ENCODE assay signal across 8 cellular contexts in genomic region chr13:102845630-102846260, GRCh38. TPM values are rescaled to one million over a fixed set of nuclear protein-coding genes. Genes with fewer than 3 reads are reported as not detected.
A peak's percentile ranks its signal among the peaks of the same experiment; 100 is the strongest.
DNase-seq lines count a peak whose midpoint lies in the region; ATAC-seq and TF ChIP-seq lines count a peak whose summit lies in the region.

Gene ERCC5, plus strand, starts transcription at chr13:102846032. Its CDS starts 235 bp downstream, at chr13:102846267.

- H4K20me1 ChIP-seq in IMR-90 (ENCODE audit: insufficient read depth, low read length): peaks cover 8% of the 10 kb centered on the region; the same call in 1 of the 2 replicates

- H2AFZ ChIP-seq in IMR-90 (replicated peaks; ENCODE audit: low read length, poor library complexity): peak within 1 kb of the TSS; percentile 98

- H3K9me1 ChIP-seq in IMR-90 (ENCODE audit: insufficient read depth, low read length): no peaks in the 10 kb centered on the region

- H3K36me3 ChIP-seq in IMR-90 (ENCODE audit: control insufficient read depth, insufficient read depth, low read length): no peaks in the 10 kb centered on the region

- H3K9me3 ChIP-seq in IMR-90 (ENCODE audit: control insufficient read depth, insufficient read depth, low read length) (no peaks in the 10 kb centered on the region), mononuclear cell (ENCODE audit: low read depth, low read length) (no peaks in the 10 kb centered on the region)

- no peak for TF ChIP-seq CTCF in IMR-90 (conservative IDR thresholded peaks at IDR 0.05; ENCODE audit: low read depth, low read length)

- peak within 1 kb of the TSS; percentile 88 for H3K56ac ChIP-seq in IMR-90 (ENCODE audit: extremely low read depth, insufficient read depth, low read length)

- H3K18ac ChIP-seq in IMR-90 (ENCODE audit: low read depth, low read length): peak within 1 kb of the TSS; percentile 72

- H3K4ac ChIP-seq in IMR-90 (ENCODE audit: low read depth, low read length): peak within 1 kb of the TSS; percentile 92

- dilution Hi-C loops in IMR-90 (cut with HindIII; ENCODE audit: low sequenced_read_pairs, unreplicated experiment): no loop called here

- H2BK20ac ChIP-seq in IMR-90 (ENCODE audit: low read depth, low read length): no peak within 1 kb of the TSS

- H2BK15ac ChIP-seq in IMR-90 (ENCODE audit: low read depth, low read length): no peak within 1 kb of the TSS

- TSS peak; percentile 35 for BruUV-seq in IMR-90 (replicated peaks; lab: Mats Ljungman, UMichigan)

- H3K4me2 ChIP-seq in IMR-90 (ENCODE audit: low read depth, low read length): peak within 1 kb of the TSS; percentile 96

- 2% methylated on average over 16 of the region's 49 CpGs; no CpG with 5 or more reads in 1 of the 2 experiments for WGBS in IMR-90 (ENCODE audit: extremely low coverage in 2 of 2, insufficient read length in 1 of 2), 2 experiments

- ATAC-seq in GM21528 (IDR thresholded peaks at IDR 0.05; ENCODE audit: low FRiP score, unreplicated experiment): peak; percentile 88
- ATAC-seq in IMR-90 (ENCODE audit: low read depth): peak; percentile 87

- in situ Hi-C loops in IMR-90 (cut with MboI; ENCODE audit: low sequenced_read_pairs): loop anchor here (5.0 kb wide), 1 partner anchor 248 kb away; the partner anchor contains the start of gene TPP2

- peak within 1 kb of the TSS; percentile 91 for H2BK5ac ChIP-seq in IMR-90 (ENCODE audit: low read depth, low read length, poor library complexity, severe bottlenecking)

- POLR2A ChIA-PET in IMR-90 (lab: Charles Lee; ENCODE audit: unreplicated experiment): interaction anchor here (0.5 to 0.6 kb wide), 3 partner anchors 46 to 1734 kb away, joined by 3 to 4 read pairs (median 3); no protein-coding TSS in a partner anchor

- H3K4me1 ChIP-seq in IMR-90 (ENCODE audit: control insufficient read depth, insufficient read depth, low read length) (peaks cover 4% of the 10 kb centered on the region), mononuclear cell (ENCODE audit: insufficient read depth, low read length) (peaks cover 26% of the 10 kb centered on the region)

- DNase-seq in DMS 273 treated with DMSO at 0.1 percent for 48 hours (lab: John Stamatoyannopoulos, UW): peak; percentile 83
- peak; percentile 95 for DNase-seq in IMR-90
- DNase-seq in OCI-M2 (lab: John Stamatoyannopoulos, UW; ENCODE audit: unreplicated experiment): peak; percentile 71
- peak; percentile 96 for DNase-seq in activated T-cell treated with anti-CD3 and anti-CD28 coated beads for 4 hours
- peak; percentile 24 for DNase-seq in epidermal melanocyte (ENCODE audit: insufficient read length, low spot score)
- DNase-seq in stimulated activated CD8-positive, alpha-beta memory T cell treated with anti-CD3 and anti-CD28 coated beads, Interleukin-4, amount 100 ng/mL, for 1 hour (ENCODE audit: low read depth in 2 of 2, low spot score in 1 of 2): peak; percentile 89 to 96

- H3K4me3 ChIP-seq in IMR-90 (ENCODE audit: insufficient read depth, low read depth, low read length): peak within 1 kb of the TSS; percentile 63
- H3K4me3 ChIP-seq in mononuclear cell (ENCODE audit: low read length): peak within 1 kb of the TSS; percentile 79

- peak within 1 kb of the TSS; percentile 84 for H3K9ac ChIP-seq in IMR-90 (ENCODE audit: low read depth, low read length)

- peak within 1 kb of the TSS; percentile 94 for H2AK9ac ChIP-seq in IMR-90 (replicated peaks; ENCODE audit: low read depth, low read length, poor library complexity)

- H3K27ac ChIP-seq in IMR-90 (ENCODE audit: insufficient read depth, low read length): peak within 1 kb of the TSS; percentile 85

- peak within 1 kb of the TSS; percentile 86 for H4K5ac ChIP-seq in IMR-90 (ENCODE audit: low read depth, low read length)

- intact Hi-C loops in IMR-90 (cut with micrococcal nuclease): loop anchor here (1.0 to 5.0 kb wide), 4 partner anchors 45 to 193 kb away; partner anchors contain the start of gene TEX30

- H2AK5ac ChIP-seq in IMR-90 (ENCODE audit: low read depth, low read length): peak within 1 kb of the TSS; percentile 31; the same call in 1 of the 2 replicates

- H4K91ac ChIP-seq in IMR-90 (ENCODE audit: insufficient read depth, low read depth, low read length): peak within 1 kb of the TSS; percentile 89

- TF ChIP-seq POLR2A in IMR-90 (IDR thresholded peaks at IDR 0.05; ENCODE audit: low read depth, low read length): peak; percentile 75; the same call in 1 of the 2 replicates

- peak within 1 kb of the TSS; percentile 71 for H2BK120ac ChIP-seq in IMR-90 (ENCODE audit: low read depth, low read length)

- H3K14ac ChIP-seq in IMR-90 (replicated peaks; ENCODE audit: low read depth, low read length): peak within 1 kb of the TSS; percentile 91

- peak within 1 kb of the TSS; percentile 91 for H3K23ac ChIP-seq in IMR-90 (ENCODE audit: low read depth, low read length)

- H4K8ac ChIP-seq in IMR-90 (ENCODE audit: low read depth in 2 of 2, low read length in 2 of 2): peak within 1 kb of the TSS; percentile 94 to 97

- TF ChIP-seq RAD21 in IMR-90 (IDR thresholded peaks at IDR 0.05; ENCODE audit: low read length): no peak

- peaks cover 8 to 31% of the 10 kb centered on the region in 2 experiments; a peak in 3 of 4 replicates for H3K79me1 ChIP-seq in IMR-90 (ENCODE audit: low read depth in 1 of 2, low read length in 2 of 2)

- CTCF ChIA-PET in IMR-90 (lab: Yijun Ruan, JAX): interaction anchor here (0.8 to 1.5 kb wide), 4 partner anchors 46 to 272 kb away, joined by 3 to 6 read pairs (median 3); no protein-coding TSS in a partner anchor

- no peaks in the 10 kb centered on the region for H3K27me3 ChIP-seq in IMR-90 (ENCODE audit: control insufficient read depth, insufficient read depth, low read length)
- no peaks in the 10 kb centered on the region for H3K27me3 ChIP-seq in mononuclear cell (ENCODE audit: insufficient read depth, low read length)

TF ChIP-seq in IMR-90, 13 proteins besides CTCF, POLR2A, EP300 and RAD21:
- TF ChIP-seq CEBPB (IDR thresholded peaks at IDR 0.05; ENCODE audit: low read depth, low read length) (peak; percentile 52), MAZ (IDR thresholded peaks at IDR 0.05; ENCODE audit: borderline replicate concordance, low read depth, low read length) (peak; percentile 84; the same call in 1 of the 2 replicates), MXI1 (IDR thresholded peaks at IDR 0.05; ENCODE audit: borderline replicate concordance, low read depth, low read length) (peak; percentile 63), NFE2L2 (IDR thresholded peaks at IDR 0.05; ENCODE audit: low read depth, low read length) (no peak), USF2 (IDR thresholded peaks at IDR 0.05; ENCODE audit: low read depth, low read length) (peak; percentile 29; the same call in 1 of the 2 replicates), MAFK (IDR thresholded peaks at IDR 0.05; ENCODE audit: low read depth, low read length) (peak; percentile 1; the same call in 1 of the 2 replicates), BHLHE40 (IDR thresholded peaks at IDR 0.05; ENCODE audit: low read depth, low read length) (no peak; the same call in 1 of the 2 replicates)

RNA-seq across cellular contexts. Expression of gene ERCC5, which starts in this region (rescaled TPM):
- 34.4 and 50.8 TPM in 2 replicates for total RNA-seq in IMR-90 (2012; rRNA removed)
- polyA plus RNA-seq in IMR-90 (2012; rRNA removed): 24.8 and 29.7 TPM in 2 replicates
- polyA plus RNA-seq in IMR-90 (2012; cell fraction: cytosol; rRNA removed): 3.4 and 5.0 TPM in 2 replicates
- 13.8 and 60.4 TPM in 2 replicates for polyA plus RNA-seq in IMR-90 (2012; cell fraction: nucleus; rRNA removed; ENCODE audit: low replicate concordance)
- total RNA-seq in mononuclear cell: 111 TPM

Comparison
In these comparisons a context has a peak if more than half of its experiments do, and no peak if none do; other contexts are left out.
1. Peak in every context shown above with its lines: DNase-seq, ATAC-seq, H3K4me3 ChIP-seq and H3K27ac ChIP-seq.
2. DNase-seq: peak in every context shown above with its lines; median percentile 96 in activated T-cell treated with anti-CD3 and anti-CD28 coated beads for 4 hours; 95 in IMR-90; 92 in stimulated activated CD8-positive, alpha-beta memory T cell treated with anti-CD3 and anti-CD28 coated beads, Interleukin-4, amount 100 ng/mL, for 1 hour; 83 in DMS 273 treated with DMSO at 0.1 percent for 48 hours; 71 in OCI-M2; 24 in epidermal melanocyte.